Comparison of ENCODE assay signal across 18 cellular contexts in genomic region chr12:100688451-100688864, GRCh38.
DNase-seq lines count a peak whose midpoint lies in the region; ATAC-seq, FAIRE-seq and TF ChIP-seq lines count a peak whose summit lies in the region.
"Had no signal": no experiment of that assay in that cellular context is flagged by ENCODE, and none has a peak within 500 bp of the region (broad histone marks: within the 10 kb centered on the region; RNA-seq: fewer than 3 reads in every experiment).

No MANE protein-coding gene starts in this region.

- POLR2A ChIA-PET in activated CD8-positive, alpha-beta T cell treated with anti-CD3 and anti-CD28 coated beads for 36 hours (lab: Charles Lee) = no interaction called here

- H3K27ac Mint-ChIP-seq in activated CD8-positive, alpha-beta T cell treated with anti-CD3 and anti-CD28 coated beads for 36 hours = no peak overlapping the region
- no peak overlapping the region for H3K27ac Mint-ChIP-seq in type B pancreatic cell

- ATAC-seq in activated CD8-positive, alpha-beta T cell treated with anti-CD3 and anti-CD28 coated beads for 36 hours = no peak
- ATAC-seq: psoas muscle had no signal

- CTCF ChIA-PET in activated CD8-positive, alpha-beta T cell treated with anti-CD3 and anti-CD28 coated beads for 36 hours (lab: Charles Lee) = interaction anchor here (0.7 to 2.5 kb wide), 2 partner anchors 10 to 17 kb away, joined by 3 to 13 read pairs; no protein-coding TSS in a partner anchor

- H3K9me3 Mint-ChIP-seq in activated CD8-positive, alpha-beta T cell treated with anti-CD3 and anti-CD28 coated beads for 36 hours = peaks cover 8% of the 10 kb centered on the region
- peaks cover 8% of the 10 kb centered on the region for H3K9me3 Mint-ChIP-seq in type B pancreatic cell

- no peak overlapping the region for H3K4me3 ChIP-seq in bronchial epithelial cell (ENCODE audit: low read depth, low read length)
- H3K4me3 ChIP-seq: left ventricle myocardium inferior, psoas muscle, uterus had no signal

- H3K27me3 Mint-ChIP-seq in activated CD8-positive, alpha-beta T cell treated with anti-CD3 and anti-CD28 coated beads for 36 hours = no peaks in the 10 kb centered on the region
- H3K27me3 Mint-ChIP-seq in type B pancreatic cell = peaks cover 3% of the 10 kb centered on the region

- H3K27me3 ChIP-seq in bronchial epithelial cell (ENCODE audit: control insufficient read depth, insufficient read depth, low read length) = no peaks in the 10 kb centered on the region
- H3K27me3 ChIP-seq: uterus had no signal

- DNase-seq in A172 (ENCODE audit: low spot score) (peak; percentile 55), HCEC 1CT (peak; percentile 31), NCI-H345 treated with DMSO at 0.1 percent for 48 hours (lab: John Stamatoyannopoulos, UW; ENCODE audit: unreplicated experiment) (peak; percentile 33), bronchial epithelial cell (ENCODE audit: low read depth) (peak; percentile 47), type B pancreatic cell (ENCODE audit: extremely low spot score, unreplicated experiment) (no peak), DMS 273 treated with DMSO at 0.1 percent for 48 hours (lab: John Stamatoyannopoulos, UW) (no peak), HT-29 (ENCODE audit: low spot score) (no peak)
- DNase-seq in activated CD8-positive, alpha-beta T cell treated with anti-CD3 and anti-CD28 coated beads for 36 hours = no peak
- DNase-seq: activated CD4-positive, alpha-beta T cell treated with anti-CD3 and anti-CD28 coated beads for 4 hours; activated effector memory CD4-positive, alpha-beta T cell treated with Interleukin-2 at 50 U/mL for 16 hours; DMS153; KBM-7; left ventricle myocardium inferior; NCI-H1092; NCI-H2171; psoas muscle; stimulated activated CD4-positive, alpha-beta T cell treated with anti-CD3 and anti-CD28 coated beads, Interleukin-4, amount 100 ng/mL, for 24 hours; uterus had no signal

- TF ChIP-seq CTCF in bronchial epithelial cell (IDR thresholded peaks at IDR 0.05; ENCODE audit: insufficient read depth, low read length, severe bottlenecking) = no peak
- no peak for TF ChIP-seq CTCF in activated CD8-positive, alpha-beta T cell treated with anti-CD3 and anti-CD28 coated beads for 36 hours (IDR thresholded peaks at IDR 0.05)
- TF ChIP-seq CTCF in type B pancreatic cell (conservative IDR thresholded peaks at IDR 0.05) = no peak

- H3K36me3 Mint-ChIP-seq in activated CD8-positive, alpha-beta T cell treated with anti-CD3 and anti-CD28 coated beads for 36 hours (ENCODE audit: low read depth) = no peaks in the 10 kb centered on the region
- no peaks in the 10 kb centered on the region for H3K36me3 Mint-ChIP-seq in type B pancreatic cell

- no peaks in the 10 kb centered on the region for H3K36me3 ChIP-seq in bronchial epithelial cell (ENCODE audit: control insufficient read depth, insufficient read depth, low read length)
- H3K36me3 ChIP-seq: left ventricle myocardium inferior, uterus had no signal

- intact Hi-C loops in activated CD8-positive, alpha-beta T cell treated with anti-CD3 and anti-CD28 coated beads for 36 hours (cut with micrococcal nuclease) = no loop called here

- no peaks in the 10 kb centered on the region for H3K4me1 Mint-ChIP-seq in activated CD8-positive, alpha-beta T cell treated with anti-CD3 and anti-CD28 coated beads for 36 hours (ENCODE audit: low read depth)
- no peaks in the 10 kb centered on the region for H3K4me1 Mint-ChIP-seq in type B pancreatic cell (ENCODE audit: unreplicated experiment)

- H3K4me3 Mint-ChIP-seq in activated CD8-positive, alpha-beta T cell treated with anti-CD3 and anti-CD28 coated beads for 36 hours = no peak overlapping the region
- no peak overlapping the region for H3K4me3 Mint-ChIP-seq in type B pancreatic cell

- no peak for FAIRE-seq in bronchial epithelial cell (lab: Jason Lieb, UNC)

Comparison
In these comparisons a context has a peak if more than half of its experiments do, and no peak if none do; other contexts are left out.
1. DNase-seq: peak in A172 (single experiment), HCEC 1CT (single experiment), NCI-H345 treated with DMSO at 0.1 percent for 48 hours (single experiment) and bronchial epithelial cell (single experiment); none in activated CD8-positive, alpha-beta T cell treated with anti-CD3 and anti-CD28 coated beads for 36 hours (single experiment), type B pancreatic cell (single experiment), DMS 273 treated with DMSO at 0.1 percent for 48 hours (single experiment) and HT-29 (single experiment).